ENCODE assay signal across 12 cellular contexts in the genomic region with DNA sequence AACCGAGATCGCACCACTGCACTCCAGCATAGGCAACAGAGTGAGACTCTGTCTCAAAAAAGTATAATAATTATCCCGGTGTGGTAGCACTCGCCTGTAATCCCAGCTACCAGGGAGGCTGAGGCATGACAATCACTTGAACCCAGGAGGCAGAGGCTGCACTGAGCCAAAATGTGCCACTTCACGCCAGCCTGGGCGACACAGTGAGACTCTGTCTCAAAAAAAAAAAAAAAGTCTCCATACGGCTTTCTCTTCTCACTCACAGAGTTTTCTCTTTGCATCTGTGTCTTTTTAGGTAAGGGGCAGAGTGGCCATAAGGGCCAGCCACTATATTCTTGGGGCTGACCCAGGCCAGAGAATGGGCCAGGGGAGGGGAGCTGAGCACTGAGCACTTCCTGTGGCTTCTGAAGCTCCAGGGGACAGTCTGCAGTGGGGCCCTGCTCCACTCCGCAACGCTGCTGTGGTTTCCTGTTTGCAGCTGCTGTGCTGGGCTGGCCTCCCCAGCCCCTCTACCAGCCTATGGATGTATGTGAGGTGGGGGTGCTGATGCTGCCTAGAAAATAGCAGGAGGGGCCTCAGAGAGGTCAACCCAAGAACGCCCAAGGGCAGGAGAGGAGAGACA. TPM values are rescaled to one million over a fixed set of nuclear protein-coding genes. Genes with fewer than 3 reads are reported as not detected.
DNase-seq lines count a peak whose midpoint lies in the region; ATAC-seq and TF ChIP-seq lines count a peak whose summit lies in the region.
"Had no signal": no experiment of that assay in that cellular context is flagged by ENCODE, and none has a peak within 500 bp of the region (broad histone marks: within the 10 kb centered on the region; RNA-seq: fewer than 3 reads in every experiment).

No MANE protein-coding gene starts in this region.

- H3K4me3 ChIP-seq in MM.1S (ENCODE audit: low read length) (no peak overlapping the region), osteoblast (ENCODE audit: insufficient read depth, low read length) (no peak overlapping the region)

- H3K4me3 Mint-ChIP-seq in neural crest cell: no peak overlapping the region

- no peaks in the 10 kb centered on the region for H3K9me2 ChIP-seq in MM.1S (replicated peaks; ENCODE audit: insufficient read depth, low read length)

- H4K20me1 ChIP-seq in MM.1S (ENCODE audit: insufficient read depth, low read length) (no peaks in the 10 kb centered on the region), osteoblast (ENCODE audit: insufficient read depth, low read length) (no peaks in the 10 kb centered on the region)

- peak overlapping the region; percentile 6; the same call in 1 of the 2 replicates for H3K9ac ChIP-seq in MM.1S (ENCODE audit: low read length)

- TF ChIP-seq CTCF in GM10266 (IDR thresholded peaks at IDR 0.05; ENCODE audit: control insufficient read depth, insufficient read depth, low read depth, missing control alignments) (no peak), MM.1S (IDR thresholded peaks at IDR 0.05; ENCODE audit: low read length) (no peak), neural crest cell (conservative IDR thresholded peaks at IDR 0.05) (no peak), osteoblast (IDR thresholded peaks at IDR 0.05; ENCODE audit: extremely low read depth, low read depth, low read length) (no peak)

- no peaks in the 10 kb centered on the region for H3K36me3 Mint-ChIP-seq in neural crest cell (ENCODE audit: low read depth)

- H2AFZ ChIP-seq in MM.1S (ENCODE audit: low read length) (peak overlapping the region; percentile 55), osteoblast (ENCODE audit: low read length) (no peak overlapping the region)

- H3K4me2 ChIP-seq in MM.1S (ENCODE audit: low read depth, low read length): peak overlapping the region; percentile 49
- no peak overlapping the region for H3K4me2 ChIP-seq in osteoblast (ENCODE audit: insufficient read depth, low read length)

- H3K9me3 Mint-ChIP-seq in neural crest cell: no peaks in the 10 kb centered on the region

- H3K36me3 ChIP-seq in MM.1S (replicated peaks; ENCODE audit: insufficient read depth, low read length) (no peaks in the 10 kb centered on the region), osteoblast (ENCODE audit: insufficient read depth, low read length) (no peaks in the 10 kb centered on the region)

- DNase-seq in GM10266 (ENCODE audit: extremely low spot score) (peak; percentile 51), MM.1S (peak; percentile 57), activated T-helper 1 cell treated with Interleukin-2 at 50 U/mL for 16 hours (ENCODE audit: low read depth) (peak; percentile 29), neural crest cell (ENCODE audit: low read depth, low spot score) (no peak), NCI-H446 treated with DMSO at 0.1 percent for 48 hours (lab: John Stamatoyannopoulos, UW) (no peak), osteoblast (ENCODE audit: insufficient read length, low spot score, missing footprints) (no peak), DMS 273 (lab: John Stamatoyannopoulos, UW; ENCODE audit: unreplicated experiment) (no peak)
- DNase-seq: substantia nigra, T1000 had no signal

- H3K9me3 ChIP-seq in MM.1S (replicated peaks; ENCODE audit: insufficient read depth, low read length) (no peaks in the 10 kb centered on the region), osteoblast (ENCODE audit: low read depth, low read length) (no peaks in the 10 kb centered on the region)

- H3K27ac Mint-ChIP-seq in neural crest cell (ENCODE audit: unreplicated experiment): peak overlapping the region; percentile 93

- no peaks in the 10 kb centered on the region for H3K27me3 Mint-ChIP-seq in neural crest cell (ENCODE audit: low read depth)

- peaks cover 10% of the 10 kb centered on the region for H3K4me1 Mint-ChIP-seq in neural crest cell

- H3K79me2 ChIP-seq in MM.1S (ENCODE audit: low read length) (no peaks in the 10 kb centered on the region), osteoblast (ENCODE audit: insufficient read depth, low read length) (no peaks in the 10 kb centered on the region)

- no peaks in the 10 kb centered on the region for H3K27me3 ChIP-seq in MM.1S (replicated peaks; ENCODE audit: insufficient read depth, low read length)
- H3K27me3 ChIP-seq in osteoblast (ENCODE audit: insufficient read depth, low read length): no peaks in the 10 kb centered on the region

- no peaks in the 10 kb centered on the region for H3F3A ChIP-seq in MM.1S (ENCODE audit: insufficient read depth, low read length)

- peaks cover 11% of the 10 kb centered on the region for H3K4me1 ChIP-seq in MM.1S (ENCODE audit: low read length)
- no peaks in the 10 kb centered on the region for H3K4me1 ChIP-seq in osteoblast (ENCODE audit: insufficient read depth, low read length)

- no peak overlapping the region for H3K27ac ChIP-seq in MM.1S (ENCODE audit: low read length)
- H3K27ac ChIP-seq in osteoblast (ENCODE audit: low read depth, low read length): no peak overlapping the region
- H3K27ac ChIP-seq: epithelial cell of prostate had no signal

- ATAC-seq in GM21381 (IDR thresholded peaks at IDR 0.05; ENCODE audit: unreplicated experiment): no peak

RNA-seq across cellular contexts. Expression of a gene that starts 16.2 kb away (rescaled TPM):
- 0.16 TPM in 1 of 2 replicates, not detected in the other for total RNA-seq in neural crest cell
- total RNA-seq in osteoblast: under 0.01 and 0.36 TPM in 2 replicates
- total RNA-seq: myocyte had no signal

RNA-seq across cellular contexts. Expression of a gene that starts 24.3 kb away (rescaled TPM):
- total RNA-seq in neural crest cell (76.2 and 78.1 TPM in 2 replicates), osteoblast (54.2 and 59.7 TPM in 2 replicates)

RNA-seq across cellular contexts. Expression of a gene that starts 56.4 kb away (rescaled TPM):
- total RNA-seq in neural crest cell (73.8 and 76.4 TPM in 2 replicates), osteoblast (9.7 and 10.9 TPM in 2 replicates)

Comparison
In these comparisons a context has a peak if more than half of its experiments do, and no peak if none do; other contexts are left out.
1. DNase-seq: peak in GM10266 (single experiment), MM.1S (single experiment) and activated T-helper 1 cell treated with Interleukin-2 at 50 U/mL for 16 hours (single experiment); none in neural crest cell (single experiment), NCI-H446 treated with DMSO at 0.1 percent for 48 hours (single experiment), osteoblast (single experiment) and DMS 273 (single experiment).